Comparison of ENCODE assay signal across 8 cellular contexts in genomic region chr7:2757904-2758672, GRCh38.
DNase-seq lines count a peak whose midpoint lies in the region; ATAC-seq and TF ChIP-seq lines count a peak whose summit lies in the region.

No MANE protein-coding gene starts in this region.

- H3K27me3 ChIP-seq in SJSA1 (replicated peaks) (no peaks in the 10 kb centered on the region), hepatocyte (no peaks in the 10 kb centered on the region)

- peak overlapping the region; percentile 53 for H3K4me2 ChIP-seq in hepatocyte

- WGBS in hepatocyte (ENCODE audit: low lambda C conversion rate, missing lambda C conversion rate) = 24% methylated on average over 12 of the region's 12 CpGs

- TF ChIP-seq CTCF in hepatocyte (IDR thresholded peaks at IDR 0.05; ENCODE audit: poor library complexity) = no peak

- peaks cover 42% of the 10 kb centered on the region for H3K4me1 Mint-ChIP-seq in activated naive CD8-positive, alpha-beta T cell treated with anti-CD3 and anti-CD28 coated beads, Interleukin-2, amount 50 U/mL, for 24 hours

- no peaks in the 10 kb centered on the region for H3K9me3 Mint-ChIP-seq in activated naive CD8-positive, alpha-beta T cell treated with anti-CD3 and anti-CD28 coated beads, Interleukin-2, amount 50 U/mL, for 24 hours

- H3K36me3 ChIP-seq in SJSA1 (peaks cover 40% of the 10 kb centered on the region), hepatocyte (replicated peaks; ENCODE audit: insufficient read depth, low read depth) (no peaks in the 10 kb centered on the region)

- peak; percentile 70 for ATAC-seq in GM21390 (IDR thresholded peaks at IDR 0.05; ENCODE audit: unreplicated experiment)
- ATAC-seq in activated naive CD8-positive, alpha-beta T cell treated with anti-CD3 and anti-CD28 coated beads, Interleukin-2, amount 50 U/mL, for 24 hours = peak; percentile 99

- DNase-seq in DMS53 treated with DMSO at 0.1 percent for 48 hours (lab: John Stamatoyannopoulos, UW; ENCODE audit: unreplicated experiment) (peak; percentile 96), HPDE6-E6E7 (ENCODE audit: extremely low spot score) (peak; percentile 75), SJSA1 (ENCODE audit: low read depth in 1 of 2, low spot score in 2 of 2) (peak; percentile 88 to 98), hepatocyte (ENCODE audit: low spot score) (peak; percentile 90), germinal center (ENCODE audit: low spot score) (no peak)
- peak; percentile 69 for DNase-seq in activated naive CD8-positive, alpha-beta T cell treated with anti-CD3 and anti-CD28 coated beads, Interleukin-2, amount 50 U/mL, for 24 hours
- peak; percentile 51 to 70 for DNase-seq in stimulated activated CD4-positive, alpha-beta T cell treated with anti-CD3 and anti-CD28 coated beads, Interleukin-12 subunit alpha, Interleukin-12 subunit beta, amount 100 ng/mL, for 24 hours (ENCODE audit: low read depth in 2 of 2)

- H3K27me3 Mint-ChIP-seq in activated naive CD8-positive, alpha-beta T cell treated with anti-CD3 and anti-CD28 coated beads, Interleukin-2, amount 50 U/mL, for 24 hours = no peaks in the 10 kb centered on the region

- H3K4me3 Mint-ChIP-seq in activated naive CD8-positive, alpha-beta T cell treated with anti-CD3 and anti-CD28 coated beads, Interleukin-2, amount 50 U/mL, for 24 hours = peak overlapping the region; percentile 63

- no peaks in the 10 kb centered on the region for H4K20me1 ChIP-seq in hepatocyte (ENCODE audit: insufficient read depth, poor library complexity, severe bottlenecking)

- H2AFZ ChIP-seq in hepatocyte = no peak overlapping the region

- peak overlapping the region; percentile 97 for H3K27ac Mint-ChIP-seq in activated naive CD8-positive, alpha-beta T cell treated with anti-CD3 and anti-CD28 coated beads, Interleukin-2, amount 50 U/mL, for 24 hours

- peaks cover 27% of the 10 kb centered on the region for H3K36me3 Mint-ChIP-seq in activated naive CD8-positive, alpha-beta T cell treated with anti-CD3 and anti-CD28 coated beads, Interleukin-2, amount 50 U/mL, for 24 hours (ENCODE audit: low read depth)

- H3K9me3 ChIP-seq in SJSA1 (replicated peaks) (no peaks in the 10 kb centered on the region), hepatocyte (ENCODE audit: low read depth) (no peaks in the 10 kb centered on the region)

- H3K4me3 ChIP-seq in SJSA1 (no peak overlapping the region), hepatocyte (no peak overlapping the region)

- no peaks in the 10 kb centered on the region for H3K9me2 ChIP-seq in hepatocyte (replicated peaks; ENCODE audit: insufficient read depth)

- H3K4me1 ChIP-seq in SJSA1 (replicated peaks) = peaks cover 68% of the 10 kb centered on the region
- peaks cover 27% of the 10 kb centered on the region for H3K4me1 ChIP-seq in hepatocyte (ENCODE audit: insufficient read depth)

- H3K79me2 ChIP-seq in hepatocyte = peaks cover 33% of the 10 kb centered on the region

- H3K27ac ChIP-seq in SJSA1 (peak overlapping the region; percentile 90), hepatocyte (peak overlapping the region; percentile 87)
